ENCODE assay signal across 1 cellular context in genomic region chr17:41777579-41778188, GRCh38.
TF ChIP-seq lines count a peak whose summit lies in the region.

No MANE protein-coding gene starts in this region.

TF ChIP-seq in PFSK-1, 5 proteins besides CTCF, POLR2A, EP300 and RAD21 (continued from another document):
- TF ChIP-seq REST (IDR thresholded peaks at IDR 0.05; ENCODE audit: insufficient read depth in 1 of 2, low read depth in 2 of 2, low read length in 2 of 2), result peak in 1 of 2 experiments; percentile 80; a peak in 2 of 4 replicates
